9 cellular contexts compared by ENCODE assay signal in genomic region chr14:28635387-28635786, GRCh38.
A peak's percentile ranks its signal among the peaks of the same experiment; 100 is the strongest.
DNase-seq lines count a peak whose midpoint lies in the region; ATAC-seq, FAIRE-seq and TF ChIP-seq lines count a peak whose summit lies in the region.
"Had no signal": no experiment of that assay in that cellular context is flagged by ENCODE, and none has a peak within 500 bp of the region (broad histone marks: within the 10 kb centered on the region; RNA-seq: fewer than 3 reads in every experiment).

No MANE protein-coding gene starts in this region.

- no peak for DNase-seq in D721Med (ENCODE audit: insufficient read length, low spot score)
- no peak for DNase-seq in HFFc6
- peak; percentile 2 for DNase-seq in SK-N-MC (ENCODE audit: low read depth, low spot score)
- no peak for DNase-seq in glutamatergic neuron
- no peak for DNase-seq in activated effector memory CD4-positive, alpha-beta T cell treated with anti-CD3 and anti-CD28 coated beads, Interleukin-2, amount 50 U/mL, for 16 hours
- no peak for DNase-seq in NK-92 (lab: John Stamatoyannopoulos, UW; ENCODE audit: unreplicated experiment)
- DNase-seq in activated CD8-positive, alpha-beta memory T cell treated with anti-CD3 and anti-CD28 coated beads, Interleukin-2, amount 50 U/mL, for 4 hours: no peak
- DNase-seq: naive B cell had no signal

- FAIRE-seq in D721Med (lab: Jason Lieb, UNC): no peak

- H3K27ac Mint-ChIP-seq in HFFc6 (no peak overlapping the region), glutamatergic neuron (ENCODE audit: unreplicated experiment) (no peak overlapping the region)
- H3K27ac Mint-ChIP-seq: naive B cell had no signal

- H3K4me1 Mint-ChIP-seq in HFFc6 (ENCODE audit: low read depth): no peaks in the 10 kb centered on the region
- H3K4me1 Mint-ChIP-seq in glutamatergic neuron (ENCODE audit: low read depth, unreplicated experiment): no peaks in the 10 kb centered on the region
- H3K4me1 Mint-ChIP-seq: naive B cell had no signal

- peak; percentile 62 for TF ChIP-seq CTCF in D721Med (IDR thresholded peaks at IDR 0.05; ENCODE audit: insufficient read depth, missing control alignments)
- TF ChIP-seq CTCF in HFFc6 (IDR thresholded peaks at IDR 0.05): peak; percentile 86
- peak; percentile 90 for TF ChIP-seq CTCF in glutamatergic neuron (IDR thresholded peaks at IDR 0.05; ENCODE audit: partially characterized antibody, unreplicated experiment)

- ATAC-seq in GM18907 (IDR thresholded peaks at IDR 0.05; ENCODE audit: unreplicated experiment): no peak

- no peaks in the 10 kb centered on the region for H3K9me3 ChIP-seq in SK-N-MC (ENCODE audit: low read depth, low read length)

- H3K9ac ChIP-seq in SK-N-MC (ENCODE audit: insufficient read length): no peak overlapping the region

- no peaks in the 10 kb centered on the region for H3K36me3 ChIP-seq in SK-N-MC (ENCODE audit: insufficient read depth, low read length)

- H3K27me3 Mint-ChIP-seq in HFFc6 (ENCODE audit: insufficient read depth): no peaks in the 10 kb centered on the region; the same call in 1 of the 2 replicates
- no peaks in the 10 kb centered on the region for H3K27me3 Mint-ChIP-seq in glutamatergic neuron (ENCODE audit: unreplicated experiment)
- H3K27me3 Mint-ChIP-seq: naive B cell had no signal

- no peak overlapping the region for H3K4me3 ChIP-seq in SK-N-MC

- H3K27ac ChIP-seq in SK-N-MC: no peak overlapping the region

- H3K36me3 Mint-ChIP-seq in HFFc6 (ENCODE audit: low read depth): no peaks in the 10 kb centered on the region
- H3K36me3 Mint-ChIP-seq in glutamatergic neuron (ENCODE audit: unreplicated experiment): peaks cover 13% of the 10 kb centered on the region
- H3K36me3 Mint-ChIP-seq: naive B cell had no signal

- no peak overlapping the region for H3K4me3 Mint-ChIP-seq in HFFc6
- no peak overlapping the region for H3K4me3 Mint-ChIP-seq in glutamatergic neuron (ENCODE audit: unreplicated experiment)
- H3K4me3 Mint-ChIP-seq: naive B cell had no signal

- H3K9me3 Mint-ChIP-seq in HFFc6 (peaks cover 14% of the 10 kb centered on the region), glutamatergic neuron (ENCODE audit: unreplicated experiment) (peaks cover 4% of the 10 kb centered on the region)
